ENCODE assay signal across 9 cellular contexts in the genomic region with DNA sequence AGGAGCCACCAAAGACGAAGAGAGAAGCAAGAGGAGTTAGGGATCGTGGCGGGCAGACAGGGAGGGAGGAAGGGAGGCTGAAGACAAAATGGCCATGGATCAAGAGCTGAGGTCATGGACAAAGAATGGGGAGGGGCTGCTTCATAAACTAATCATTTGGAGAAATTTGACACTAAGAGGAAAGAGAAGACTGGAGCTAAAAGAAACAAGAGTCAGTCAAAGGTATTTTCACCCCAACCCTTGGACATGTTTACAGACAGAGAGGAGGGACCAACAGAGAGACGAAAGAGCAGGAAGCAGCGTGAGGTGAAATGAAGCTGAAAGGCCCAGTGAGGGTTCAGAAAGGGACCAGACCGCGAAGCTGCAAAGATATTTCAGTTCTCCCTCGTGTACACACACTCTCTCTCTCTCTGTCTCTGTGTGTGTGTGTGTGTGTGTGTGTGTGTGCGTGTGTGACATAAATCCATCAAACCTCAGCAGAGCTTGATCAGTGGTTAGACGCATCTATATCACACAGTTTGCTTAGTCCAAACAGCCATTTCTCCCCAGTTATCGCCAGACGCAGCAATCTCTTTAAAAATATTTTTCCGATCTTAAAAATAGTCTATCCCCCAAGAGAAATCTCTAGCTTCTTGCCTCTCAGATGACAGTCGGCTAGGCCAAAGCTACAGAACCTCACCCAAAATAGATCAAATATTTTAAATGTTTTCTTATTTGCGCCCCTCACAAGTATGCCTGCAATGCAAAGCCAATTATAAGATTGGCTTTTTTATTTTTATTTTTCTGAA. TPM values are rescaled to one million over a fixed set of nuclear protein-coding genes. Genes with fewer than 3 reads are reported as not detected.
DNase-seq lines count a peak whose midpoint lies in the region; ATAC-seq, FAIRE-seq and TF ChIP-seq lines count a peak whose summit lies in the region.
"Had no signal": no experiment of that assay in that cellular context is flagged by ENCODE, and none has a peak within 500 bp of the region (broad histone marks: within the 10 kb centered on the region; RNA-seq: fewer than 3 reads in every experiment).

No MANE protein-coding gene starts in this region.

- H3K27ac ChIP-seq in HepG2 (ENCODE audit: extremely low read length, insufficient read depth, low read length), result no peak overlapping the region
- H3K27ac ChIP-seq in right lobe of liver, result no peak overlapping the region
- H3K27ac ChIP-seq in right atrium auricular region, result peak overlapping the region; percentile 70 to 78
- no peak overlapping the region for H3K27ac ChIP-seq in A673 (ENCODE audit: low read depth, low read length, poor library complexity, severe bottlenecking)

- no peaks in the 10 kb centered on the region for H3K9me3 ChIP-seq in HepG2 (ENCODE audit: low read length)
- H3K9me3 ChIP-seq in right lobe of liver, result no peaks in the 10 kb centered on the region
- no peaks in the 10 kb centered on the region for H3K9me3 ChIP-seq in right atrium auricular region
- H3K9me3 ChIP-seq in A673 (ENCODE audit: low read depth, low read length, poor library complexity, severe bottlenecking), result no peaks in the 10 kb centered on the region

- in situ Hi-C loops in HepG2 (cut with HindIII; ENCODE audit: extremely low pct_ligation_motif_present, low pct_unique_long_range_greater_than_20kb), result no loop called here

- peaks cover 14% of the 10 kb centered on the region for H3K4me1 ChIP-seq in HepG2 (ENCODE audit: insufficient read depth, low read length)
- H3K4me1 ChIP-seq in right lobe of liver, result no peaks in the 10 kb centered on the region
- H3K4me1 ChIP-seq in right atrium auricular region, result peaks cover 0 to 29% of the 10 kb centered on the region in 2 donors
- no peaks in the 10 kb centered on the region for H3K4me1 ChIP-seq in A673 (ENCODE audit: insufficient read depth, low read length, poor library complexity, severe bottlenecking)

- no peak for TF ChIP-seq RAD21 in HepG2 (CRISPR knock-in tag; IDR thresholded peaks at IDR 0.05)

- 0 out of 5 replicates have a peak, but pooled peaks cover 0 to 3% of the 10 kb centered on the region in 2 experiments for H3K27me3 ChIP-seq in HepG2 (ENCODE audit: control insufficient read depth in 1 of 2, insufficient read depth in 2 of 2, low read length in 2 of 2)
- H3K27me3 ChIP-seq in right lobe of liver, result no peaks in the 10 kb centered on the region
- H3K27me3 ChIP-seq in right atrium auricular region, result no peaks in the 10 kb centered on the region
- H3K27me3 ChIP-seq in A673 (replicated peaks; ENCODE audit: insufficient read depth, low read depth, low read length, poor library complexity), result no peaks in the 10 kb centered on the region

- ATAC-seq in HepG2 (peak; percentile 77), right lobe of liver (no peak), HG03565 (IDR thresholded peaks at IDR 0.05; ENCODE audit: unreplicated experiment) (peak; percentile 79)

- no peaks in the 10 kb centered on the region for H4K20me1 ChIP-seq in HepG2 (ENCODE audit: insufficient read depth, low read length)

- BruUV-seq in HepG2 (replicated peaks; lab: Mats Ljungman, UMichigan), result no TSS peak
- no TSS peak for BruUV-seq in A673 (replicated peaks; lab: Mats Ljungman, UMichigan)

- FAIRE-seq in HepG2 (lab: Jason Lieb, UNC), result no peak

- peak overlapping the region; percentile 88 for H2AFZ ChIP-seq in HepG2 (ENCODE audit: low read length)

- H3K36me3 ChIP-seq in HepG2 (replicated peaks in 1 of 2; ENCODE audit: control insufficient read depth in 1 of 2, insufficient read depth in 2 of 2, low read length in 2 of 2) (no peaks in the 10 kb centered on the region), right lobe of liver (no peaks in the 10 kb centered on the region), right atrium auricular region (no peaks in the 10 kb centered on the region), A673 (ENCODE audit: insufficient read depth, low read length, poor library complexity, severe bottlenecking) (no peaks in the 10 kb centered on the region)

- POLR2A ChIA-PET in HepG2 (lab: Yijun Ruan, JAX), result no interaction called here
- POLR2A ChIA-PET in A673 (lab: Charles Lee; ENCODE audit: low non-redundant PET), result no interaction called here

- 0 out of 2 replicates have a peak overlapping the region, but pooled peaks have one; percentile 17 for H3K9ac ChIP-seq in HepG2 (ENCODE audit: insufficient read depth, low read depth, low read length)

- H3K79me2 ChIP-seq in HepG2 (ENCODE audit: insufficient read depth, low read length), result no peaks in the 10 kb centered on the region

- 15% methylated on average over 15 of the region's 15 CpGs for WGBS in HepG2 (ENCODE audit: low lambda C conversion rate)
- 57% methylated on average over 14 of the region's 15 CpGs for WGBS in right lobe of liver (ENCODE audit: insufficient coverage, low coverage, low lambda C conversion rate, missing lambda C conversion rate)

- H3K4me2 ChIP-seq in HepG2 (ENCODE audit: low read depth, low read length), result peak overlapping the region; percentile 73

- TF ChIP-seq POLR2A in HepG2 (IDR thresholded peaks at IDR 0.05; ENCODE audit: insufficient read depth in 1 of 2, low read depth in 2 of 2, low read length in 2 of 2) (no peak), right lobe of liver (IDR thresholded peaks at IDR 0.05) (no peak)

- CTCF ChIA-PET in HepG2 (lab: Yijun Ruan, JAX; ENCODE audit: low intra/inter-chr PET ratio, low total read pairs), result no interaction called here
- CTCF ChIA-PET in A673 (lab: Charles Lee), result interaction anchor here (0.6 kb wide), 1 partner anchor 771 kb away, joined by 3 read pairs; no protein-coding TSS in a partner anchor

- peak overlapping the region in 2 of 3 experiments; percentile 38 to 45; a peak in 5 of 6 replicates for H3K4me3 ChIP-seq in HepG2 (replicated peaks in 1 of 3; ENCODE audit: insufficient read depth in 1 of 3, low read depth in 2 of 3, low read length in 3 of 3)
- H3K4me3 ChIP-seq in right lobe of liver, result no peak overlapping the region
- H3K4me3 ChIP-seq in right atrium auricular region, result no peak overlapping the region
- H3K4me3 ChIP-seq in A673 (ENCODE audit: low read depth, low read length, poor library complexity, severe bottlenecking), result no peak overlapping the region

- no peak for TF ChIP-seq CTCF in HepG2 (CRISPR knock-in tag; IDR thresholded peaks at IDR 0.05)
- no peak for TF ChIP-seq CTCF in right lobe of liver (IDR thresholded peaks at IDR 0.05)
- no peak for TF ChIP-seq CTCF in right atrium auricular region (IDR thresholded peaks at IDR 0.05)
- TF ChIP-seq CTCF in A673 (conservative IDR thresholded peaks at IDR 0.05; ENCODE audit: low read depth, low read length), result no peak

- intact Hi-C loops in HepG2 (cut with micrococcal nuclease; ENCODE audit: unreplicated experiment) (no loop called here), right lobe of liver (cut with DNase I) (no loop called here), A673 (cut with micrococcal nuclease; ENCODE audit: unreplicated experiment) (no loop called here)

- TF ChIP-seq EP300 in HepG2 (IDR thresholded peaks at IDR 0.05; ENCODE audit: low read depth in 2 of 2, low read length in 2 of 2) (no peak), HepG2 (CRISPR knock-in tag; IDR thresholded peaks at IDR 0.05; ENCODE audit: borderline replicate concordance) (no peak)

- DNase-seq in HepG2 (ENCODE audit: low spot score), result peak; percentile 7
- DNase-seq in right lobe of liver, result no peak
- no peak for DNase-seq in right atrium auricular region (ENCODE audit: low spot score)
- DNase-seq in NK-92 (lab: John Stamatoyannopoulos, UW; ENCODE audit: unreplicated experiment), result no peak
- no peak for DNase-seq in A673 (ENCODE audit: low spot score)
- DNase-seq in NCI-H69 (lab: John Stamatoyannopoulos, UW), result no peak
- no peak for DNase-seq in GDM1 (lab: John Stamatoyannopoulos, UW)
- DNase-seq: NCI-H526 treated with DMSO at 0.1 percent for 48 hours had no signal

TF ChIP-seq in HepG2, 621 proteins besides CTCF, POLR2A, EP300 and RAD21:
- TF ChIP-seq ZFX (CRISPR knock-in tag; IDR thresholded peaks at IDR 0.05; ENCODE audit: low read depth) (peak; percentile 46), FOXA3 (CRISPR knock-in tag; IDR thresholded peaks at IDR 0.05) (peak; percentile 31; the same call in 1 of the 2 replicates), ZNF773 (CRISPR knock-in tag; IDR thresholded peaks at IDR 0.05; ENCODE audit: borderline replicate concordance) (no peak)
TF ChIP-seq in HepG2: peak in this region for 2.

RNA-seq across cellular contexts. Expression of gene CALD1, which starts 12.5 kb away (rescaled TPM):
- total RNA-seq in HepG2 (2016; rRNA removed; fragmentation: Illumina TruSeq; extraction: Trizol) (61.2 and 112 TPM in 2 replicates), right lobe of liver (100 to 1,000 TPM; 110 to 181 (median 131) TPM), right atrium auricular region (100 to 1,000 TPM; 119 to 157 TPM), A673 (2021) (47.9 and 48.0 TPM in 2 replicates)
- 6.9 and 7.3 TPM in 2 replicates for total RNA-seq in HepG2 (2016; cell fraction: cytosol; rRNA removed; fragmentation: Illumina TruSeq; extraction: Trizol; ENCODE audit: low read depth)
- 58.1 and 110 TPM in 2 replicates for total RNA-seq in HepG2 (2016; cell fraction: insoluble cytoplasmic fraction; rRNA removed; fragmentation: Illumina TruSeq; extraction: Trizol)
- total RNA-seq in HepG2 (2016; cell fraction: membrane; rRNA removed; fragmentation: Illumina TruSeq; extraction: Trizol), result 23.3 and 28.0 TPM in 2 replicates
- total RNA-seq in HepG2 (2016; cell fraction: nucleus; rRNA removed; fragmentation: Illumina TruSeq; extraction: Trizol), result 90.3 and 105 TPM in 2 replicates
- polyA plus RNA-seq in HepG2 (2011; rRNA removed), result 40.5 and 53.0 TPM in 2 replicates
- 23.1 and 27.0 TPM in 2 replicates for polyA plus RNA-seq in HepG2 (2011; cell fraction: cytosol; rRNA removed)
- polyA plus RNA-seq in HepG2 (2011; cell fraction: nucleus; rRNA removed), result 43.6 and 46.2 TPM in 2 replicates
- 46.2 and 70.1 TPM in 2 replicates for polyA plus RNA-seq in HepG2 (2012)
- 5.7 and 5.9 TPM in 2 replicates for polyA plus RNA-seq in HepG2 (2016; cell fraction: cytosol; fragmentation: Illumina TruSeq; extraction: Trizol; ENCODE audit: low read depth)
- polyA plus RNA-seq in HepG2 (2016; cell fraction: insoluble cytoplasmic fraction; fragmentation: Illumina TruSeq; extraction: Trizol; ENCODE audit: low read depth), result 68.7 and 69.2 TPM in 2 replicates
- polyA plus RNA-seq in HepG2 (2016; cell fraction: membrane; fragmentation: Illumina TruSeq; extraction: Trizol; ENCODE audit: low read depth), result 15.4 and 18.4 TPM in 2 replicates
- 147 and 164 TPM in 2 replicates for polyA plus RNA-seq in HepG2 (2016; cell fraction: nucleus; fragmentation: Illumina TruSeq; extraction: Trizol; ENCODE audit: insufficient read depth, low read depth)
- polyA minus RNA-seq in HepG2 (2011; rRNA and poly(A)+ RNA removed; ENCODE audit: low replicate concordance), result 12.7 and 23.5 TPM in 2 replicates
- 42.9 and 53.8 TPM in 2 replicates for polyA minus RNA-seq in HepG2 (2011; cell fraction: cytosol; rRNA and poly(A)+ RNA removed)
- 76.2 and 91.5 TPM in 2 replicates for polyA minus RNA-seq in HepG2 (2011; cell fraction: nucleus; rRNA and poly(A)+ RNA removed)

Comparison
In these comparisons a context has a peak if more than half of its experiments do, and no peak if none do; other contexts are left out.
1. ATAC-seq: peak in HepG2 (single experiment) and HG03565 (single experiment); none in right lobe of liver (0 of 4).
2. H3K4me3 ChIP-seq: peak in HepG2 (2 of 3); none in right lobe of liver (0 of 3), right atrium auricular region (0 of 2) and A673 (single experiment).
3. H3K27ac ChIP-seq: peak in right atrium auricular region (2 of 2); none in HepG2 (single experiment), right lobe of liver (0 of 3) and A673 (single experiment).